ENCODE assay signal across 22 cellular contexts in genomic region chr4:4317496-4318232, GRCh38.
"Had no signal": no experiment of that assay in that cellular context is flagged by ENCODE, and none has a peak within 500 bp of the region (broad histone marks: within the 10 kb centered on the region; RNA-seq: fewer than 3 reads in every experiment).

No MANE protein-coding gene starts in this region.

- H3K27ac ChIP-seq: brain microvascular endothelial cell, cardiac muscle cell, KMS-11, SJSA1 had no signal

- H3K4me3 Mint-ChIP-seq: activated CD8-positive, alpha-beta T cell treated with anti-CD3 and anti-CD28 coated beads, Interleukin-2, amount 10 ng/mL, durations not matched to agents 7 days and 5 days; activated naive CD8-positive, alpha-beta T cell treated with anti-CD3 and anti-CD28 coated beads for 36 hours; T-helper 1 cell treated with Interleukin-12 subunit alpha and Interleukin-12 subunit beta and Interleukin-4 antibody, amounts not matched to agents 30 μg/mL and 1 μg/mL, for 36 hours had no signal

- H3K9me3 ChIP-seq: SJSA1 had no signal

- H3K27ac Mint-ChIP-seq: activated CD8-positive, alpha-beta T cell treated with anti-CD3 and anti-CD28 coated beads, Interleukin-2, amount 10 ng/mL, durations not matched to agents 7 days and 5 days; activated naive CD8-positive, alpha-beta T cell treated with anti-CD3 and anti-CD28 coated beads for 36 hours; T-helper 1 cell treated with Interleukin-12 subunit alpha and Interleukin-12 subunit beta and Interleukin-4 antibody, amounts not matched to agents 30 μg/mL and 1 μg/mL, for 36 hours had no signal

- H3K27me3 Mint-ChIP-seq: activated naive CD8-positive, alpha-beta T cell treated with anti-CD3 and anti-CD28 coated beads for 36 hours had no signal

- ATAC-seq: activated CD4-positive, CD25-positive, alpha-beta regulatory T cell treated with anti-CD3 and anti-CD28 coated beads, Interleukin-2, amount 50 U/mL, for 24 hours; activated CD8-positive, alpha-beta T cell treated with anti-CD3 and anti-CD28 coated beads, Interleukin-2, amount 10 ng/mL, durations not matched to agents 7 days and 5 days; Panc1 had no signal

- H3K4me1 Mint-ChIP-seq: activated naive CD8-positive, alpha-beta T cell treated with anti-CD3 and anti-CD28 coated beads for 36 hours had no signal

- H3K4me3 ChIP-seq: cardiac muscle cell, SJSA1 had no signal

- H3K9ac ChIP-seq: KMS-11 had no signal

- H3K4me2 ChIP-seq: KMS-11 had no signal

- H3K9me3 Mint-ChIP-seq: activated naive CD8-positive, alpha-beta T cell treated with anti-CD3 and anti-CD28 coated beads for 36 hours; T-helper 1 cell treated with Interleukin-12 subunit alpha and Interleukin-12 subunit beta and Interleukin-4 antibody, amounts not matched to agents 30 μg/mL and 1 μg/mL, for 36 hours had no signal

- H3K4me1 ChIP-seq: SJSA1 had no signal

- DNase-seq: activated CD4-positive, alpha-beta T cell treated with anti-CD3 and anti-CD28 coated beads for 4 hours; activated CD8-positive, alpha-beta memory T cell treated with anti-CD3 and anti-CD28 coated beads, Interleukin-2, amount 50 U/mL, for 48 hours; activated CD8-positive, alpha-beta T cell treated with anti-CD3 and anti-CD28 coated beads, Interleukin-2, amount 10 ng/mL, durations not matched to agents 7 days and 5 days; activated naive CD4-positive, alpha-beta T cell treated with Interleukin-2 at 50 U/mL for 16 hours; activated naive CD8-positive, alpha-beta T cell treated with anti-CD3 and anti-CD28 coated beads for 36 hours; activated T-cell treated with anti-CD3 and anti-CD28 coated beads, Interleukin-2, amount 50 U/mL, for 1 hour; brain microvascular endothelial cell; NCI-H1092; NCI-H1417; NCI-H1930; NCI-H2171; NCI-H2227 treated with DMSO at 0.1 percent for 48 hours; NCI-H526 treated with DMSO at 0.1 percent for 48 hours; NCI-H82; Right ventricle myocardium superior; RPMI8226 had no signal

- H3K27me3 ChIP-seq: brain microvascular endothelial cell, cardiac muscle cell, SJSA1 had no signal
